In genomic region chr12:67593041-67593870, GRCh38 we compare ENCODE assay signal across 8 cellular contexts. TPM values are rescaled to one million over a fixed set of nuclear protein-coding genes. Genes with fewer than 3 reads are reported as not detected.
DNase-seq lines count a peak whose midpoint lies in the region; ATAC-seq and TF ChIP-seq lines count a peak whose summit lies in the region.

No MANE protein-coding gene starts in this region.

- no peaks in the 10 kb centered on the region for H3K36me3 Mint-ChIP-seq in stimulated activated naive CD8-positive, alpha-beta T cell treated with anti-CD3 and anti-CD28 coated beads, Interleukin-15, Interleukin-2, amounts not matched to agents 100 ng/mL and 50 ng/mL, for 24 hours (ENCODE audit: low read depth)
- H3K36me3 Mint-ChIP-seq in endothelial cell (ENCODE audit: low read depth, unreplicated experiment) = no peaks in the 10 kb centered on the region

- peak overlapping the region; percentile 38 for H3K4me3 Mint-ChIP-seq in stimulated activated naive CD8-positive, alpha-beta T cell treated with anti-CD3 and anti-CD28 coated beads, Interleukin-15, Interleukin-2, amounts not matched to agents 100 ng/mL and 50 ng/mL, for 24 hours
- H3K4me3 Mint-ChIP-seq in endothelial cell (ENCODE audit: unreplicated experiment) = no peak overlapping the region

- H3K9me3 Mint-ChIP-seq in stimulated activated naive CD8-positive, alpha-beta T cell treated with anti-CD3 and anti-CD28 coated beads, Interleukin-15, Interleukin-2, amounts not matched to agents 100 ng/mL and 50 ng/mL, for 24 hours = peaks cover 8% of the 10 kb centered on the region
- H3K9me3 Mint-ChIP-seq in endothelial cell (ENCODE audit: unreplicated experiment) = no peaks in the 10 kb centered on the region

- H3K4me1 Mint-ChIP-seq in stimulated activated naive CD8-positive, alpha-beta T cell treated with anti-CD3 and anti-CD28 coated beads, Interleukin-15, Interleukin-2, amounts not matched to agents 100 ng/mL and 50 ng/mL, for 24 hours (ENCODE audit: low read depth) = peaks cover 58% of the 10 kb centered on the region
- no peaks in the 10 kb centered on the region for H3K4me1 Mint-ChIP-seq in endothelial cell (ENCODE audit: unreplicated experiment)

- TF ChIP-seq CTCF in endothelial cell (IDR thresholded peaks at IDR 0.05; ENCODE audit: unreplicated experiment) = no peak

- H3K27ac Mint-ChIP-seq in stimulated activated naive CD8-positive, alpha-beta T cell treated with anti-CD3 and anti-CD28 coated beads, Interleukin-15, Interleukin-2, amounts not matched to agents 100 ng/mL and 50 ng/mL, for 24 hours = peak overlapping the region; percentile 65
- H3K27ac Mint-ChIP-seq in endothelial cell (ENCODE audit: unreplicated experiment) = no peak overlapping the region

- no peak for ATAC-seq in stimulated activated naive CD8-positive, alpha-beta T cell treated with anti-CD3 and anti-CD28 coated beads, Interleukin-15, Interleukin-2, amounts not matched to agents 100 U/mL and 50 U/mL, for 24 hours

- DNase-seq in stimulated activated naive CD8-positive, alpha-beta T cell treated with anti-CD3 and anti-CD28 coated beads, Interleukin-15, Interleukin-2, amounts not matched to agents 100 U/mL and 50 U/mL, for 24 hours = no peak
- DNase-seq in NCI-H748 treated with DMSO at 0.1 percent for 48 hours (lab: John Stamatoyannopoulos, UW) (peak; percentile 53), glomerular visceral epithelial cell (ENCODE audit: extremely low spot score) (peak; percentile 19), endothelial cell (ENCODE audit: low spot score) (no peak)
- DNase-seq in stimulated activated CD4-positive, alpha-beta T cell treated with anti-CD3 and anti-CD28 coated beads, Interleukin-1b, Interleukin-23, amount 100 ng/mL, for 48 hours = no peak
- DNase-seq in effector CD8-positive, alpha-beta T cell (lab: John Stamatoyannopoulos, UW) = no peak
- no peak for DNase-seq in stimulated activated CD4-positive, alpha-beta T cell treated with anti-CD3 and anti-CD28 coated beads, Interleukin-2, amount 100 ng/mL, for 48 hours

- no peaks in the 10 kb centered on the region for H3K27me3 Mint-ChIP-seq in stimulated activated naive CD8-positive, alpha-beta T cell treated with anti-CD3 and anti-CD28 coated beads, Interleukin-15, Interleukin-2, amounts not matched to agents 100 ng/mL and 50 ng/mL, for 24 hours
- no peaks in the 10 kb centered on the region for H3K27me3 Mint-ChIP-seq in endothelial cell (ENCODE audit: unreplicated experiment)

RNA-seq across cellular contexts. Expression of gene DYRK2, which starts 55.3 kb away (rescaled TPM):
- total RNA-seq in endothelial cell (ENCODE audit: unreplicated experiment) = 50.2 TPM

Comparison
In these comparisons a context has a peak if more than half of its experiments do, and no peak if none do; other contexts are left out.
1. DNase-seq: peak in NCI-H748 treated with DMSO at 0.1 percent for 48 hours (single experiment) and glomerular visceral epithelial cell (single experiment); none in stimulated activated naive CD8-positive, alpha-beta T cell treated with anti-CD3 and anti-CD28 coated beads, Interleukin-15, Interleukin-2, amounts not matched to agents 100 U/mL and 50 U/mL, for 24 hours (single experiment), stimulated activated CD4-positive, alpha-beta T cell treated with anti-CD3 and anti-CD28 coated beads, Interleukin-1b, Interleukin-23, amount 100 ng/mL, for 48 hours (single experiment), effector CD8-positive, alpha-beta T cell (single experiment), stimulated activated CD4-positive, alpha-beta T cell treated with anti-CD3 and anti-CD28 coated beads, Interleukin-2, amount 100 ng/mL, for 48 hours (0 of 2) and endothelial cell (single experiment).